ENCODE assay signal across 33 cellular contexts in genomic region chr1:212562771-212563170, GRCh38.
"Had no signal": no experiment of that assay in that cellular context is flagged by ENCODE, and none has a peak within 500 bp of the region (broad histone marks: within the 10 kb centered on the region; RNA-seq: fewer than 3 reads in every experiment).

No MANE protein-coding gene starts in this region.

- H3K27ac ChIP-seq: cardiac muscle cell, pancreas, prostate gland, WERI-Rb-1 had no signal

- H3K36me3 Mint-ChIP-seq: brain; mesothelial cell of epicardium; naive B cell; stimulated activated memory B cell treated with anti-CD40 and anti-IgM and Interleukin-4, amounts not matched to agents 10 μg/mL and 1 μg/mL and 100 μg/mL, for 72 hours had no signal

- H3K4me3 Mint-ChIP-seq: activated CD4-positive, alpha-beta memory T cell treated with anti-CD3 and anti-CD28 coated beads, Interleukin-2, amount 10 ng/mL, durations not matched to agents 7 days and 5 days; activated T-cell treated with anti-CD3 and anti-CD28 coated beads, Interleukin-2, amount 50 U/mL, for 4 hours; activated T-helper 17 cell treated with anti-CD3 and anti-CD28 coated beads, Interleukin-2, amount 50 U/mL, for 72 hours; brain; mesothelial cell of epicardium; nephron progenitor cell; stimulated activated memory B cell treated with anti-CD40 and anti-IgM and Interleukin-4, amounts not matched to agents 10 μg/mL and 1 μg/mL and 100 μg/mL, for 72 hours; T-helper 17 cell had no signal

- H3K27me3 ChIP-seq: pancreas, stomach, tibial nerve had no signal

- H3K4me3 ChIP-seq: cardiac muscle cell, pancreas, prostate gland, smooth muscle cell, stomach, tibial nerve had no signal

- H3K9me3 ChIP-seq: pancreas, prostate gland, stomach had no signal

- ATAC-seq: activated CD4-positive, CD25-positive, alpha-beta regulatory T cell treated with anti-CD3 and anti-CD28 coated beads, Interleukin-2, amount 50 U/mL, for 24 hours; activated naive CD4-positive, alpha-beta T cell treated with anti-CD3 and anti-CD28 coated beads, Interleukin-2, amount 50 U/mL, for 72 hours; activated T-cell treated with anti-CD3 and anti-CD28 coated beads, Interleukin-2, amount 50 U/mL, for 4 hours; activated T-helper 17 cell treated with anti-CD3 and anti-CD28 coated beads, Interleukin-2, amount 50 U/mL, for 72 hours; left colon; pancreas; stimulated activated memory B cell treated with anti-CD40 and anti-IgM and Interleukin-4, amounts not matched to agents 10 μg/mL and 1 μg/mL and 100 μg/mL, for 72 hours; T-helper 17 cell had no signal

- H3K36me3 ChIP-seq: cardiac muscle cell, pancreas, prostate gland, stomach, tibial nerve, WERI-Rb-1 had no signal

- H3K9me3 Mint-ChIP-seq: activated T-helper 17 cell treated with anti-CD3 and anti-CD28 coated beads, Interleukin-2, amount 50 U/mL, for 72 hours; stimulated activated memory B cell treated with anti-CD40 and anti-IgM and Interleukin-4, amounts not matched to agents 10 μg/mL and 1 μg/mL and 100 μg/mL, for 72 hours had no signal

- H3K27me3 Mint-ChIP-seq: activated T-helper 17 cell treated with anti-CD3 and anti-CD28 coated beads, Interleukin-2, amount 50 U/mL, for 72 hours; stimulated activated memory B cell treated with anti-CD40 and anti-IgM and Interleukin-4, amounts not matched to agents 10 μg/mL and 1 μg/mL and 100 μg/mL, for 72 hours; T-helper 17 cell had no signal

- H3K4me1 ChIP-seq: prostate gland had no signal

- DNase-seq: activated CD4-positive, alpha-beta memory T cell treated with anti-CD3 and anti-CD28 coated beads, Interleukin-2, amount 10 ng/mL, durations not matched to agents 7 days and 5 days; activated CD4-positive, alpha-beta T cell treated with anti-CD3 and anti-CD28 coated beads for 48 hours; activated CD8-positive, alpha-beta memory T cell treated with anti-CD3 and anti-CD28 coated beads, Interleukin-2, amount 50 U/mL, for 48 hours; activated gamma-delta T cell treated with Interleukin-2 at 50 U/mL for 16 hours; activated T-cell treated with anti-CD3 and anti-CD28 coated beads, Interleukin-2, amount 50 U/mL, for 4 hours; cerebellar nuclear complex; cortex of kidney; foreskin fibroblast; hippocampal formation; left colon; mammary epithelial cell; naive B cell; nephron progenitor cell; nucleus accumbens; pancreas; retina; stimulated activated CD4-positive, alpha-beta T cell treated with anti-CD3 and anti-CD28 coated beads, Interleukin-1b, Interleukin-23, amount 100 ng/mL, for 48 hours; stimulated activated CD4-positive, alpha-beta T cell treated with anti-CD3 and anti-CD28 coated beads, Interleukin-4, amount 100 ng/mL, for 4 hours; stimulated activated CD8-positive, alpha-beta memory T cell treated with anti-CD3 and anti-CD28 coated beads, Interleukin-4, amount 100 ng/mL, for 48 hours; stomach; T-helper 17 cell; T1000; WERI-Rb-1 had no signal

- H3K27ac Mint-ChIP-seq: activated CD4-positive, alpha-beta memory T cell treated with anti-CD3 and anti-CD28 coated beads, Interleukin-2, amount 10 ng/mL, durations not matched to agents 7 days and 5 days; activated naive CD4-positive, alpha-beta T cell treated with anti-CD3 and anti-CD28 coated beads, Interleukin-2, amount 50 U/mL, for 72 hours; activated T-helper 17 cell treated with anti-CD3 and anti-CD28 coated beads, Interleukin-2, amount 50 U/mL, for 72 hours; mesothelial cell of epicardium; nephron progenitor cell; stimulated activated memory B cell treated with anti-CD40 and anti-IgM and Interleukin-4, amounts not matched to agents 10 μg/mL and 1 μg/mL and 100 μg/mL, for 72 hours; T-helper 17 cell had no signal
